14 cellular contexts compared by ENCODE assay signal in the genomic region with DNA sequence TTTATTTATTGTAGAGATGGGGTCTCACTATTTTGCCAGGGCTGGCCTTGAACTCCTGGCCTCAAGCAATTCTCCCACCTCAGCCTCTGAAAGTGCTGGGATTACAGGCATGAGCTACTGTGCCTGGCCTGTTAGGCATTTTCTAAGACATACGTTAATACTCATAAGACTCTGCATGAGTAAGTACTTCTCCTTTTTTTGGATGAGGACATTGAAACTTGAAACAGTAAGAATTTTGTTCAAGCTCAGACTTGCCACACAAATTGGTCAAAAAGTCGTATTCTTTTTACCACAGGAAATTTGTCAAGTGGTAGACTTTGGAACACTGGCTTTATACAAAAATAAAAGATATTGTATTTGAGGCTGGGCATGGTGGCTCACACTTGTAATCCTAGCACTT.
DNase-seq lines count a peak whose midpoint lies in the region; ATAC-seq, FAIRE-seq and TF ChIP-seq lines count a peak whose summit lies in the region.
"Had no signal": no experiment of that assay in that cellular context is flagged by ENCODE, and none has a peak within 500 bp of the region (broad histone marks: within the 10 kb centered on the region; RNA-seq: fewer than 3 reads in every experiment).

No MANE protein-coding gene starts in this region.

- H3K4me2 ChIP-seq in smooth muscle cell, result no peak overlapping the region

- 33% methylated on average over 2 of the region's 2 CpGs for WGBS in smooth muscle cell (ENCODE audit: low lambda C conversion rate)

- peak; percentile 89 for DNase-seq in NB4 (ENCODE audit: low read depth)
- DNase-seq in bronchial epithelial cell (ENCODE audit: low read depth), result peak; percentile 96
- DNase-seq in smooth muscle cell (lab: John Stamatoyannopoulos, UW; ENCODE audit: unreplicated experiment), result no peak
- DNase-seq: CD8-positive, alpha-beta memory T cell; NCI-H1694 treated with DMSO at 0.1 percent for 48 hours; Right ventricle myocardium superior; small intestine had no signal

- TF ChIP-seq CTCF in NB4 (IDR thresholded peaks at IDR 0.05; ENCODE audit: low read depth, low read length), result no peak
- TF ChIP-seq CTCF in bronchial epithelial cell (IDR thresholded peaks at IDR 0.05; ENCODE audit: insufficient read depth, low read length, severe bottlenecking), result no peak
- no peak for TF ChIP-seq CTCF in smooth muscle cell (IDR thresholded peaks at IDR 0.05; ENCODE audit: borderline replicate concordance, insufficient read depth, poor library complexity, severe bottlenecking)

- FAIRE-seq in bronchial epithelial cell (lab: Jason Lieb, UNC), result no peak
- FAIRE-seq: GM18507, small intestine had no signal

- ATAC-seq in HG02870 (IDR thresholded peaks at IDR 0.05; ENCODE audit: unreplicated experiment) (peak; percentile 88), GM21367 (IDR thresholded peaks at IDR 0.05; ENCODE audit: unreplicated experiment) (no peak), HG02678 (IDR thresholded peaks at IDR 0.05; ENCODE audit: unreplicated experiment) (no peak), HG02759 (IDR thresholded peaks at IDR 0.05; ENCODE audit: unreplicated experiment) (no peak), HG03432 (IDR thresholded peaks at IDR 0.05; ENCODE audit: unreplicated experiment) (no peak)

- H3K27ac ChIP-seq in smooth muscle cell (ENCODE audit: low read depth), result peak overlapping the region; percentile 68
- H3K27ac ChIP-seq: neutrophil had no signal

- H3K36me3 ChIP-seq in bronchial epithelial cell (ENCODE audit: control insufficient read depth, insufficient read depth, low read length), result no peaks in the 10 kb centered on the region
- no peaks in the 10 kb centered on the region for H3K36me3 ChIP-seq in smooth muscle cell (ENCODE audit: low read depth)
- H3K36me3 ChIP-seq: neutrophil had no signal

- H3K27me3 ChIP-seq in bronchial epithelial cell (ENCODE audit: control insufficient read depth, insufficient read depth, low read length) (no peaks in the 10 kb centered on the region), smooth muscle cell (ENCODE audit: low read depth) (no peaks in the 10 kb centered on the region)
- H3K27me3 ChIP-seq: neutrophil had no signal

- no peaks in the 10 kb centered on the region for H4K20me1 ChIP-seq in smooth muscle cell (ENCODE audit: low read depth)

- no peaks in the 10 kb centered on the region for H3K9me3 ChIP-seq in smooth muscle cell (replicated peaks; ENCODE audit: low read depth)
- H3K9me3 ChIP-seq: neutrophil had no signal

- no peaks in the 10 kb centered on the region for H3F3A ChIP-seq in smooth muscle cell (ENCODE audit: low read depth)

- TF ChIP-seq POLR2A in NB4 (IDR thresholded peaks at IDR 0.05; ENCODE audit: extremely low read depth, insufficient read length), result no peak

- H3K9ac ChIP-seq in smooth muscle cell (ENCODE audit: low read depth), result no peak overlapping the region

- H3K4me3 ChIP-seq in NB4 (ENCODE audit: low read depth, low read length) (no peak overlapping the region), bronchial epithelial cell (ENCODE audit: low read depth, low read length) (no peak overlapping the region), smooth muscle cell (no peak overlapping the region)

- no peaks in the 10 kb centered on the region for H3K79me2 ChIP-seq in smooth muscle cell (ENCODE audit: low read depth)

- H2AFZ ChIP-seq in smooth muscle cell (ENCODE audit: low read depth), result no peak overlapping the region

- peaks cover 5% of the 10 kb centered on the region for H3K4me1 ChIP-seq in smooth muscle cell (ENCODE audit: low read depth)
